ENCODE assay signal across 9 cellular contexts in genomic region chr9:137053944-137054931, GRCh38. TPM values are rescaled to one million over a fixed set of nuclear protein-coding genes. Genes with fewer than 3 reads are reported as not detected.
DNase-seq lines count a peak whose midpoint lies in the region; FAIRE-seq and TF ChIP-seq lines count a peak whose summit lies in the region.
"Had no signal": no experiment of that assay in that cellular context is flagged by ENCODE, and none has a peak within 500 bp of the region (broad histone marks: within the 10 kb centered on the region; RNA-seq: fewer than 3 reads in every experiment).

ENTPD2 (minus strand) TSS chr9:137054061; CDS start chr9:137053997, 64 bp downstream.

- no peak within 1 kb of the TSS for H3K9ac ChIP-seq in H1 (replicated peaks in 1 of 4; ENCODE audit: extremely low read depth in 1 of 4, low read depth in 3 of 4, low read length in 3 of 4)

- no peak for TF ChIP-seq EP300 in H1 (IDR thresholded peaks at IDR 0.05; ENCODE audit: borderline replicate concordance in 1 of 2, low read depth in 2 of 2, low read length in 2 of 2)
- TF ChIP-seq EP300 in ovary (IDR thresholded peaks at IDR 0.05), result no peak

- 34% methylated on average over 37 of the region's 90 CpGs; no CpG with 5 or more reads in 1 of the 2 experiments for WGBS in H1 (ENCODE audit: extremely low coverage in 1 of 2, insufficient coverage in 1 of 2, insufficient read length in 1 of 2, insufficient replicate concordance in 2 of 2, low coverage in 1 of 2, low lambda C conversion rate in 2 of 2, missing lambda C conversion rate in 1 of 2), 2 experiments
- WGBS in ovary, 3 donors, result 24 to 37% (median 27%) methylated on average over 45 to 90 of the region's 90 CpGs

- H3K79me2 ChIP-seq in H1 (ENCODE audit: control insufficient read depth in 1 of 2, insufficient read depth in 2 of 2, low read length in 2 of 2), result no peaks in the 10 kb centered on the region

- H3K4ac ChIP-seq in H1 (replicated peaks; ENCODE audit: insufficient read length, low read depth, low read length), result no peak within 1 kb of the TSS

- H2BK12ac ChIP-seq in H1 (ENCODE audit: low read depth, low read length), result peak within 1 kb of the TSS; percentile 75; the same call in 1 of the 2 replicates

- peak within 1 kb of the TSS; percentile 23 for H3K4me3 ChIP-seq in HEK293 (ENCODE audit: low read depth, low read length)
- H3K4me3 ChIP-seq in H1 (ENCODE audit: extremely low read depth in 1 of 4, insufficient read depth in 2 of 4, low read depth in 3 of 4, low read length in 4 of 4), result peak within 1 kb of the TSS; percentile 18 to 65 (median 31)
- peak within 1 kb of the TSS; percentile 13 for H3K4me3 ChIP-seq in ovary

- no peak within 1 kb of the TSS for H2BK120ac ChIP-seq in H1 (replicated peaks; ENCODE audit: low read depth, low read length)

- H3K56ac ChIP-seq in H1 (replicated peaks; ENCODE audit: insufficient read length, low read depth, low read length), result no peak within 1 kb of the TSS

- peak within 1 kb of the TSS; percentile 78 for H3K18ac ChIP-seq in H1 (ENCODE audit: extremely low read depth, low read length)

- no peak within 1 kb of the TSS for H3K14ac ChIP-seq in H1 (ENCODE audit: insufficient read length)

- TF ChIP-seq CTCF in HEK293 (tag by site-specific recombination; IDR thresholded peaks at IDR 0.05) (no peak), H1 (IDR thresholded peaks at IDR 0.05; ENCODE audit: control extremely low read depth in 1 of 3, insufficient read depth in 1 of 3, low read depth in 1 of 3, low read length in 3 of 3) (no peak), ovary (IDR thresholded peaks at IDR 0.05) (no peak)

- TF ChIP-seq POLR2A in H1 (IDR thresholded peaks at IDR 0.05; ENCODE audit: control extremely low read depth in 1 of 2, low read depth in 2 of 2, low read length in 2 of 2) (no peak), ovary (IDR thresholded peaks at IDR 0.05) (no peak)

- no peaks in the 10 kb centered on the region for H3K79me1 ChIP-seq in H1 (ENCODE audit: low read depth, low read length)

- H3K23ac ChIP-seq in H1 (ENCODE audit: insufficient read length), result no peak within 1 kb of the TSS

- peak within 1 kb of the TSS; percentile 88; the same call in 1 of the 2 replicates for H2BK15ac ChIP-seq in H1 (ENCODE audit: low read length)

- H3K4me2 ChIP-seq in H1 (ENCODE audit: insufficient read depth in 1 of 2, low read depth in 2 of 2, low read length in 2 of 2), result peak within 1 kb of the TSS; percentile 62 to 65

- H3K27ac ChIP-seq in HEK293 (ENCODE audit: extremely low read depth, low read depth, low read length), result no peak within 1 kb of the TSS
- H3K27ac ChIP-seq in H1 (ENCODE audit: low read depth, low read length), result no peak within 1 kb of the TSS
- peak within 1 kb of the TSS in 1 of 2 donors; percentile 69 for H3K27ac ChIP-seq in ovary

- H4K5ac ChIP-seq in H1 (ENCODE audit: insufficient read length, low read depth, low read length), result no peak within 1 kb of the TSS

- no peak within 1 kb of the TSS for H2BK20ac ChIP-seq in H1 (ENCODE audit: low read length)

- H4K91ac ChIP-seq in H1 (replicated peaks; ENCODE audit: insufficient read length, low read length), result no peak within 1 kb of the TSS

- POLR2A ChIA-PET in HEK293 (lab: Yijun Ruan, JAX) (interaction anchor here (0.8 to 1.7 kb wide), 3 partner anchors 13 to 23 kb away, joined by 3 to 7 read pairs (median 4); partner anchors contain the start of genes SAPCD2 and UAP1L1), H1 (lab: Charles Lee; ENCODE audit: partially characterized antibody) (interaction anchor here (0.9 to 1.3 kb wide), 3 partner anchors 10 to 187 kb away, joined by 3 read pairs; partner anchors contain the start of gene TUBB4B)

- TF ChIP-seq RAD21 in H1 (IDR thresholded peaks at IDR 0.05 in 1 of 2, conservative IDR thresholded peaks at IDR 0.05 in 1 of 2; ENCODE audit: low read depth in 2 of 2, low read length in 2 of 2), result no peak

- peaks cover 0 to 6% of the 10 kb centered on the region in 2 experiments for H4K20me1 ChIP-seq in H1 (replicated peaks in 1 of 2; ENCODE audit: control insufficient read depth in 1 of 2, insufficient read depth in 2 of 2, low read length in 2 of 2)

- peak within 1 kb of the TSS; percentile 75; the same call in 1 of the 2 replicates for H2AK5ac ChIP-seq in H1 (ENCODE audit: low read depth, low read length)

- peak; percentile 91 for DNase-seq in RPMI8226
- DNase-seq in H1 (ENCODE audit: low read depth in 1 of 2, low spot score in 2 of 2), result peak in 1 of 2 experiments; percentile 74
- peak in 1 of 5 donors; percentile 30 for DNase-seq in ovary
- no peak for DNase-seq in GM03348 (ENCODE audit: low spot score)
- no peak for DNase-seq in GDM1 (lab: John Stamatoyannopoulos, UW)
- DNase-seq in SIG-M5 treated with dmso at 0.1 percent for 504 hours (lab: John Stamatoyannopoulos, UW; ENCODE audit: unreplicated experiment), result no peak
- DNase-seq in AG20443 (ENCODE audit: low spot score), result no peak

- peak within 1 kb of the TSS; percentile 25; the same call in 1 of the 2 replicates for H4K8ac ChIP-seq in H1 (ENCODE audit: extremely low read depth, insufficient read depth, low read length)

- H3K36me3 ChIP-seq in HEK293 (ENCODE audit: control insufficient read depth in 2 of 2, insufficient read depth in 1 of 2, low read length in 2 of 2), result no peaks in the 10 kb centered on the region
- no peaks in the 10 kb centered on the region for H3K36me3 ChIP-seq in H1 (ENCODE audit: control insufficient read depth in 2 of 4, insufficient read depth in 4 of 4, low read length in 3 of 4)
- no peaks in the 10 kb centered on the region for H3K36me3 ChIP-seq in ovary

- CTCF ChIA-PET in HEK293 (lab: Yijun Ruan, JAX), result interaction anchor here (10.1 kb wide), 1 partner anchor 13 kb away, joined by 166 read pairs; the partner anchor contains the start of gene SAPCD2
- CTCF ChIA-PET in H1 (lab: Charles Lee; ENCODE audit: partially characterized antibody), result interaction anchor here (0.7 to 8.6 kb wide), 6 partner anchors 9 to 173 kb away, joined by 3 to 156 read pairs (median 4); partner anchors contain the start of genes RNF224 and SAPCD2

- H3K23me2 ChIP-seq in H1 (ENCODE audit: low read depth, low read length), result peaks cover 9% of the 10 kb centered on the region; the same call in 1 of the 2 replicates

- FAIRE-seq in H1 (lab: Jason Lieb, UNC), result no peak
- FAIRE-seq: endothelial cell of umbilical vein had no signal

- intact Hi-C loops in ovary (cut with DNase I), result no loop called here

- H2BK5ac ChIP-seq in H1 (ENCODE audit: low read depth, low read length), result no peak within 1 kb of the TSS

- H3K27me3 ChIP-seq in H1 (replicated peaks in 1 of 4; ENCODE audit: control insufficient read depth in 3 of 4, extremely low read depth in 1 of 4, insufficient read depth in 3 of 4, low read length in 3 of 4), result peaks cover 14 to 60% (median 47%) of the 10 kb centered on the region in 4 experiments
- no peaks in the 10 kb centered on the region for H3K27me3 ChIP-seq in ovary

- H3K9me3 ChIP-seq in HEK293 (ENCODE audit: control insufficient read depth, insufficient read depth, low read depth, low read length) (no peaks in the 10 kb centered on the region), H1 (ENCODE audit: insufficient read depth in 2 of 2, low read depth in 1 of 2, low read length in 1 of 2) (no peaks in the 10 kb centered on the region), ovary (no peaks in the 10 kb centered on the region)

- 0 out of 2 replicates have a peak within 1 kb of the TSS, but pooled peaks have one; percentile 35 for H2AFZ ChIP-seq in H1 (ENCODE audit: low read length)

- H3K4me1 ChIP-seq in HEK293 (ENCODE audit: control insufficient read depth, insufficient read depth, low read length) (no peaks in the 10 kb centered on the region), H1 (replicated peaks in 1 of 4; ENCODE audit: control insufficient read depth in 3 of 4, insufficient read depth in 4 of 4, low read length in 3 of 4) (peaks cover 0 to 18% (median 11%) of the 10 kb centered on the region in 4 experiments; a peak in 5 of 7 replicates), ovary (ENCODE audit: insufficient read depth) (peaks cover 22% of the 10 kb centered on the region)

TF ChIP-seq in HEK293, 187 proteins besides CTCF, POLR2A, EP300 and RAD21 (continues in another document):
- TF ChIP-seq ZNF354C (tag by site-specific recombination; IDR thresholded peaks at IDR 0.05; ENCODE audit: borderline replicate concordance, low read depth), result no peak
- TF ChIP-seq ZBTB20 (tag by site-specific recombination; IDR thresholded peaks at IDR 0.05), result peak; percentile 41; the same call in 1 of the 2 replicates
- TF ChIP-seq KLF9 (tag by site-specific recombination; IDR thresholded peaks at IDR 0.05; ENCODE audit: low read depth), result peak; percentile 46
- no peak for TF ChIP-seq ZBTB8A (tag by site-specific recombination; IDR thresholded peaks at IDR 0.05)
- no peak for TF ChIP-seq ZNF548 (tag by site-specific recombination; IDR thresholded peaks at IDR 0.05)
- no peak for TF ChIP-seq ZNF274 (IDR thresholded peaks at IDR 0.05; ENCODE audit: low read length)
- no peak for TF ChIP-seq ZNF274 (tag by site-specific recombination; IDR thresholded peaks at IDR 0.05; ENCODE audit: borderline replicate concordance)
- TF ChIP-seq ZNF140 (tag by site-specific recombination; IDR thresholded peaks at IDR 0.05), result no peak

TF ChIP-seq in H1, 55 proteins besides CTCF, POLR2A, EP300 and RAD21 (continues in another document):
- TF ChIP-seq MAX (IDR thresholded peaks at IDR 0.05) (0 out of 2 replicates have a peak, but pooled peaks have one; percentile 37), PHF8 (conservative IDR thresholded peaks at IDR 0.05; ENCODE audit: low read depth, low read length) (0 out of 2 replicates have a peak, but pooled peaks have one; percentile 20), E2F6 (IDR thresholded peaks at IDR 0.05) (peak; percentile 57)

RNA-seq across cellular contexts. Expression of gene ENTPD2, which starts in this region (rescaled TPM):
- total RNA-seq in H1 (2021; fragmentation: NEBNext Ultra II Directional; extraction: Animal tissue kit (Norgen Biotek cat#: 25700)), result 3.2 and 3.8 TPM in 2 replicates
- polyA plus RNA-seq in H1 (2011; rRNA removed) (0.65 and 1.9 TPM in 2 replicates), ovary (under 1 TPM; 0.32 to 0.82 TPM)
- polyA plus RNA-seq in H1 (2011; cell fraction: cytosol; rRNA removed), result 0.69 TPM
- polyA plus RNA-seq in H1 (2011; cell fraction: nucleus; rRNA removed), result 5.8 TPM
- 1.9 to 3.5 TPM (median 2.7 TPM) in 4 replicates for polyA plus RNA-seq in H1 (2012, experiment 1 of 2)
- polyA plus RNA-seq in H1 (2012, experiment 2 of 2), result 1.9 TPM
- 7.9 TPM for polyA plus RNA-seq in H1 (2013, experiment 1 of 2)
- polyA plus RNA-seq in H1 (2013, experiment 2 of 2), result 8.1 TPM
- polyA minus RNA-seq in H1 (2011; rRNA and poly(A)+ RNA removed), result 0.29 and 0.76 TPM in 2 replicates
- polyA minus RNA-seq in H1 (2011; cell fraction: cytosol; rRNA and poly(A)+ RNA removed), result 0.51 TPM
- 1.00 TPM for polyA minus RNA-seq in H1 (2011; cell fraction: nucleus; rRNA and poly(A)+ RNA removed)
- 1 to 10 TPM in 4 of 7 donors, under 1 TPM in 3; 0.12 to 5.1 (median 1.0) TPM for total RNA-seq in ovary
- total RNA-seq: endothelial cell of umbilical vein had no signal
- polyA plus RNA-seq: endothelial cell of umbilical vein had no signal

Comparison
In these comparisons a context has a peak if more than half of its experiments do, and no peak if none do; other contexts are left out.
1. Of the 6 proteins assayed by ChIP-seq in both HEK293 and H1: peak only in HEK293: BCL11A and SP2; only in H1: none; in both: none; in neither: 4.